20 cellular contexts compared by ENCODE assay signal in genomic region chr20:43981535-43981934, GRCh38.
DNase-seq lines count a peak whose midpoint lies in the region; ATAC-seq, FAIRE-seq and TF ChIP-seq lines count a peak whose summit lies in the region.
"Had no signal": no experiment of that assay in that cellular context is flagged by ENCODE, and none has a peak within 500 bp of the region (broad histone marks: within the 10 kb centered on the region; RNA-seq: fewer than 3 reads in every experiment).

No MANE protein-coding gene starts in this region.

- no peak overlapping the region for H3K9ac ChIP-seq in HepG2 (ENCODE audit: insufficient read depth, low read depth, low read length)
- H3K9ac ChIP-seq: SK-N-SH had no signal

- no peak overlapping the region for H3K4me2 ChIP-seq in HepG2 (ENCODE audit: low read depth, low read length)
- H3K4me2 ChIP-seq: SK-N-SH had no signal

- H3K4me1 ChIP-seq in right lobe of liver (no peaks in the 10 kb centered on the region), HepG2 (ENCODE audit: insufficient read depth, low read length) (no peaks in the 10 kb centered on the region), mucosa of descending colon (ENCODE audit: low read depth) (peaks cover 26% of the 10 kb centered on the region), heart left ventricle (peaks cover 0 to 18% (median 0%) of the 10 kb centered on the region in 12 donors)

- BruUV-seq in HepG2 (replicated peaks; lab: Mats Ljungman, UMichigan): no TSS peak

- H3K27me3 Mint-ChIP-seq in T-helper 17 cell: peaks cover 7% of the 10 kb centered on the region

- H2AFZ ChIP-seq in HepG2 (ENCODE audit: low read length): no peak overlapping the region

- intact Hi-C loops in right lobe of liver (cut with DNase I) (no loop called here), HepG2 (cut with micrococcal nuclease; ENCODE audit: unreplicated experiment) (no loop called here), mucosa of descending colon (cut with DNase I, micrococcal nuclease) (no loop called here), heart left ventricle (cut with DNase I) (no loop called here)

- no peak for FAIRE-seq in HepG2 (lab: Jason Lieb, UNC)
- FAIRE-seq: G401.6, GM12891, GM18507 had no signal

- in situ Hi-C loops in HepG2 (cut with HindIII; ENCODE audit: extremely low pct_ligation_motif_present, low pct_unique_long_range_greater_than_20kb): no loop called here

- peak overlapping the region; percentile 14 for H3K27ac Mint-ChIP-seq in T-helper 17 cell
- H3K27ac Mint-ChIP-seq: CD8-positive, alpha-beta memory T cell had no signal

- H3K79me2 ChIP-seq in HepG2 (ENCODE audit: insufficient read depth, low read length): no peaks in the 10 kb centered on the region

- POLR2A ChIA-PET in HepG2 (lab: Yijun Ruan, JAX): no interaction called here

- TF ChIP-seq POLR2A in right lobe of liver (IDR thresholded peaks at IDR 0.05) (no peak), HepG2 (IDR thresholded peaks at IDR 0.05; ENCODE audit: insufficient read depth in 1 of 2, low read depth in 2 of 2, low read length in 2 of 2) (no peak), heart left ventricle (IDR thresholded peaks at IDR 0.05) (no peak)

- H3K27me3 ChIP-seq in right lobe of liver (no peaks in the 10 kb centered on the region), HepG2 (ENCODE audit: control insufficient read depth in 1 of 2, insufficient read depth in 2 of 2, low read length in 2 of 2) (peaks cover 2 to 3% of the 10 kb centered on the region in 2 experiments; a peak in 2 of 5 replicates), heart left ventricle (peaks cover 0 to 8% (median 0%) of the 10 kb centered on the region in 9 donors)
- H3K27me3 ChIP-seq: MG63 had no signal

- no peak overlapping the region for H3K4me3 ChIP-seq in right lobe of liver
- H3K4me3 ChIP-seq in HepG2 (replicated peaks in 1 of 3; ENCODE audit: insufficient read depth in 1 of 3, low read depth in 2 of 3, low read length in 3 of 3): no peak overlapping the region
- H3K4me3 ChIP-seq in mucosa of descending colon: no peak overlapping the region
- no peak overlapping the region for H3K4me3 ChIP-seq in heart left ventricle
- H3K4me3 ChIP-seq: MG63 had no signal

- WGBS in right lobe of liver (ENCODE audit: insufficient coverage, low coverage, low lambda C conversion rate, missing lambda C conversion rate): 68% methylated on average over 4 of the region's 4 CpGs
- 2% methylated on average over 4 of the region's 4 CpGs for WGBS in HepG2 (ENCODE audit: low lambda C conversion rate)
- WGBS in heart left ventricle, 4 donors: 68 to 75% (median 71%) methylated on average over 4 of the region's 4 CpGs

- H3K9me3 ChIP-seq in right lobe of liver (no peaks in the 10 kb centered on the region), HepG2 (ENCODE audit: low read length) (no peaks in the 10 kb centered on the region), T-helper 17 cell (ENCODE audit: control insufficient read depth, low read length, poor library complexity, severe bottlenecking) (no peaks in the 10 kb centered on the region), mucosa of descending colon (no peaks in the 10 kb centered on the region), heart left ventricle (no peaks in the 10 kb centered on the region)
- H3K9me3 ChIP-seq: MG63, SK-N-SH had no signal

- peaks cover 2% of the 10 kb centered on the region for H3K36me3 Mint-ChIP-seq in T-helper 17 cell (ENCODE audit: low read depth)
- H3K36me3 Mint-ChIP-seq: CD8-positive, alpha-beta memory T cell had no signal

- no peaks in the 10 kb centered on the region; the same call in 1 of the 2 replicates for H4K20me1 ChIP-seq in HepG2 (ENCODE audit: insufficient read depth, low read length)

- peaks cover 8% of the 10 kb centered on the region for H3K4me1 Mint-ChIP-seq in T-helper 17 cell

- H3K36me3 ChIP-seq in right lobe of liver (no peaks in the 10 kb centered on the region), HepG2 (replicated peaks in 1 of 2; ENCODE audit: control insufficient read depth in 1 of 2, insufficient read depth in 2 of 2, low read length in 2 of 2) (no peaks in the 10 kb centered on the region), mucosa of descending colon (ENCODE audit: low read depth) (no peaks in the 10 kb centered on the region), heart left ventricle (no peaks in the 10 kb centered on the region)
- H3K36me3 ChIP-seq: MG63 had no signal

- TF ChIP-seq EP300 in HepG2 (IDR thresholded peaks at IDR 0.05; ENCODE audit: low read depth in 2 of 2, low read length in 2 of 2): no peak
- TF ChIP-seq EP300 in HepG2 (CRISPR knock-in tag; IDR thresholded peaks at IDR 0.05; ENCODE audit: borderline replicate concordance): no peak

- H3K27ac ChIP-seq in right lobe of liver (no peak overlapping the region), HepG2 (ENCODE audit: extremely low read length, insufficient read depth, low read length) (no peak overlapping the region), heart left ventricle (no peak overlapping the region)

- no peak for TF ChIP-seq RAD21 in HepG2 (CRISPR knock-in tag; IDR thresholded peaks at IDR 0.05)

- no peak overlapping the region for H3K4me3 Mint-ChIP-seq in T-helper 17 cell
- H3K4me3 Mint-ChIP-seq: CD8-positive, alpha-beta memory T cell had no signal

- ATAC-seq in right lobe of liver (peak in 3 of 4 donors; percentile 33 to 41 (median 34)), HepG2 (no peak), T-helper 17 cell (no peak), mucosa of descending colon (no peak), heart left ventricle (no peak)
- ATAC-seq: Panc1 had no signal

- DNase-seq in right lobe of liver (no peak), HepG2 (ENCODE audit: low spot score) (no peak), T-helper 17 cell (no peak), iris pigment epithelial cell (ENCODE audit: low read depth) (peak; percentile 12), mucosa of descending colon (no peak), NCI-H510A (lab: John Stamatoyannopoulos, UW) (no peak), heart left ventricle (no peak)
- DNase-seq in activated CD4-positive, CD25-positive, alpha-beta regulatory T cell treated with anti-CD3 and anti-CD28 coated beads, Interleukin-2, amount 50 U/mL, for 72 hours: no peak
- DNase-seq: CD8-positive, alpha-beta memory T cell; DND-41; MG63; NCI-H1417; NCI-H187 treated with DMSO at 0.1 percent for 48 hours; NCI-H69; NK-92 treated with Interleukin-12 subunit alpha and Interleukin-12 subunit beta, amount 100 ng/mL, for 24 hours; SK-N-SH had no signal

- CTCF ChIA-PET in HepG2 (lab: Yijun Ruan, JAX; ENCODE audit: low intra/inter-chr PET ratio, low total read pairs): no interaction called here

- TF ChIP-seq CTCF in right lobe of liver (IDR thresholded peaks at IDR 0.05): no peak
- no peak for TF ChIP-seq CTCF in HepG2 (CRISPR knock-in tag; IDR thresholded peaks at IDR 0.05)
- TF ChIP-seq CTCF in mucosa of descending colon (IDR thresholded peaks at IDR 0.05): no peak
- no peak for TF ChIP-seq CTCF in heart left ventricle (IDR thresholded peaks at IDR 0.05)

TF ChIP-seq in HepG2, 621 proteins besides CTCF, POLR2A, EP300 and RAD21 (continues in another document):
- TF ChIP-seq MYPOP (CRISPR knock-in tag; IDR thresholded peaks at IDR 0.05) (no peak), NFATC3 (CRISPR knock-in tag; IDR thresholded peaks at IDR 0.05) (no peak), NR1H2 (CRISPR knock-in tag; IDR thresholded peaks at IDR 0.05; ENCODE audit: borderline replicate concordance, low read depth) (no peak), RBM39 (IDR thresholded peaks at IDR 0.05; ENCODE audit: low read depth, low read length, poor library complexity, severe bottlenecking) (no peak), NR2F1 (CRISPR knock-in tag; IDR thresholded peaks at IDR 0.05) (no peak), ZNF780A (CRISPR knock-in tag; IDR thresholded peaks at IDR 0.05) (no peak), ZNF205 (CRISPR knock-in tag; IDR thresholded peaks at IDR 0.05) (no peak), HNF4A (CRISPR knock-in tag; IDR thresholded peaks at IDR 0.05) (no peak), BCL6 (CRISPR knock-in tag; IDR thresholded peaks at IDR 0.05) (no peak), SRF (IDR thresholded peaks at IDR 0.05; ENCODE audit: low read depth, low read length) (no peak), ZNF687 (CRISPR knock-in tag; IDR thresholded peaks at IDR 0.05) (no peak), ZSCAN29 (CRISPR knock-in tag; conservative IDR thresholded peaks at IDR 0.05) (no peak), ZNF605 (CRISPR knock-in tag; IDR thresholded peaks at IDR 0.05) (no peak)

Comparison
In these comparisons a context has a peak if more than half of its experiments do, and no peak if none do; other contexts are left out.
1. ATAC-seq: peak in right lobe of liver (3 of 4); none in HepG2 (single experiment), T-helper 17 cell (single experiment), mucosa of descending colon (single experiment) and heart left ventricle (0 of 4).